10 cellular contexts compared by ENCODE assay signal in genomic region chr15:96340348-96340610, GRCh38. TPM values are rescaled to one million over a fixed set of nuclear protein-coding genes. Genes with fewer than 3 reads are reported as not detected.
A peak's percentile ranks its signal among the peaks of the same experiment; 100 is the strongest.
DNase-seq lines count a peak whose midpoint lies in the region; ATAC-seq and TF ChIP-seq lines count a peak whose summit lies in the region.
"Had no signal": no experiment of that assay in that cellular context is flagged by ENCODE, and none has a peak within 500 bp of the region (broad histone marks: within the 10 kb centered on the region; RNA-seq: fewer than 3 reads in every experiment).

No MANE protein-coding gene starts in this region.

- TF ChIP-seq CTCF in C4-2B (conservative IDR thresholded peaks at IDR 0.05) (no peak), RWPE2 (IDR thresholded peaks at IDR 0.05; ENCODE audit: poor library complexity, severe bottlenecking) (no peak), fibroblast of pulmonary artery (IDR thresholded peaks at IDR 0.05; ENCODE audit: low read length, missing control alignments) (no peak), progenitor cell of endocrine pancreas (IDR thresholded peaks at IDR 0.05; ENCODE audit: unreplicated experiment) (no peak)

- no peaks in the 10 kb centered on the region for H3K9me3 ChIP-seq in RWPE2 (ENCODE audit: severe bottlenecking)

- H3K4me3 ChIP-seq in RWPE2 (ENCODE audit: severe bottlenecking) (peak overlapping the region; percentile 86), fibroblast of pulmonary artery (replicated peaks; ENCODE audit: low read depth, low read length) (peak overlapping the region; percentile 68)

- peaks cover 18% of the 10 kb centered on the region for H3K36me3 Mint-ChIP-seq in progenitor cell of endocrine pancreas (ENCODE audit: insufficient read depth)

- H3K27me3 Mint-ChIP-seq in progenitor cell of endocrine pancreas = peaks cover 18% of the 10 kb centered on the region

- intact Hi-C loops in posterior vena cava (cut with DNase I) = loop anchor here (10.0 kb wide), 3 partner anchors 725 to 1165 kb away; no protein-coding TSS in a partner anchor

- H3K9me3 Mint-ChIP-seq in progenitor cell of endocrine pancreas (ENCODE audit: low read depth) = no peaks in the 10 kb centered on the region

- peak overlapping the region; percentile 89 for H3K4me3 Mint-ChIP-seq in progenitor cell of endocrine pancreas (ENCODE audit: low read depth)

- peaks cover 8% of the 10 kb centered on the region for H3K4me1 ChIP-seq in RWPE2 (ENCODE audit: insufficient read depth, poor library complexity, severe bottlenecking)

- peak overlapping the region; percentile 97 for H3K27ac Mint-ChIP-seq in progenitor cell of endocrine pancreas

- H3K27ac ChIP-seq in C4-2B = peak overlapping the region; percentile 96
- peak overlapping the region; percentile 88 for H3K27ac ChIP-seq in RWPE2 (ENCODE audit: poor library complexity, severe bottlenecking)

- DNase-seq in RWPE2 (ENCODE audit: low spot score) (no peak), fibroblast of pulmonary artery (ENCODE audit: low read depth) (no peak), progenitor cell of endocrine pancreas (ENCODE audit: low spot score, unreplicated experiment) (no peak), posterior vena cava (ENCODE audit: low spot score) (no peak), NCI-H1694 treated with DMSO at 0.1 percent for 48 hours (lab: John Stamatoyannopoulos, UW) (no peak)
- DNase-seq: activated naive CD4-positive, alpha-beta T cell treated with anti-CD3 and anti-CD28 coated beads, Interleukin-2, amount 50 U/mL, for 16 hours; naive thymus-derived CD8-positive, alpha-beta T cell had no signal

- peaks cover 60% of the 10 kb centered on the region for H3K36me3 ChIP-seq in RWPE2 (ENCODE audit: low read depth)

- ATAC-seq in RWPE2 (ENCODE audit: low read depth) (no peak), GM21423 (IDR thresholded peaks at IDR 0.05; ENCODE audit: unreplicated experiment) (no peak), GM19455 (IDR thresholded peaks at IDR 0.05; ENCODE audit: unreplicated experiment) (no peak)
- ATAC-seq: naive thymus-derived CD8-positive, alpha-beta T cell had no signal

- peaks cover 87% of the 10 kb centered on the region for H3K4me1 Mint-ChIP-seq in progenitor cell of endocrine pancreas (ENCODE audit: low read depth)

- no peaks in the 10 kb centered on the region for H3K27me3 ChIP-seq in RWPE2 (ENCODE audit: insufficient read depth, poor library complexity, severe bottlenecking)

RNA-seq across cellular contexts. Expression of gene NR2F2, which starts 9.8 kb away (rescaled TPM):
- 40.3 and 48.6 TPM in 2 replicates for total RNA-seq in progenitor cell of endocrine pancreas
- 100 to 1,000 TPM; 208 to 213 TPM for total RNA-seq in posterior vena cava
- total RNA-seq: naive thymus-derived CD8-positive, alpha-beta T cell had no signal
